8 cellular contexts compared by ENCODE assay signal in the genomic region with DNA sequence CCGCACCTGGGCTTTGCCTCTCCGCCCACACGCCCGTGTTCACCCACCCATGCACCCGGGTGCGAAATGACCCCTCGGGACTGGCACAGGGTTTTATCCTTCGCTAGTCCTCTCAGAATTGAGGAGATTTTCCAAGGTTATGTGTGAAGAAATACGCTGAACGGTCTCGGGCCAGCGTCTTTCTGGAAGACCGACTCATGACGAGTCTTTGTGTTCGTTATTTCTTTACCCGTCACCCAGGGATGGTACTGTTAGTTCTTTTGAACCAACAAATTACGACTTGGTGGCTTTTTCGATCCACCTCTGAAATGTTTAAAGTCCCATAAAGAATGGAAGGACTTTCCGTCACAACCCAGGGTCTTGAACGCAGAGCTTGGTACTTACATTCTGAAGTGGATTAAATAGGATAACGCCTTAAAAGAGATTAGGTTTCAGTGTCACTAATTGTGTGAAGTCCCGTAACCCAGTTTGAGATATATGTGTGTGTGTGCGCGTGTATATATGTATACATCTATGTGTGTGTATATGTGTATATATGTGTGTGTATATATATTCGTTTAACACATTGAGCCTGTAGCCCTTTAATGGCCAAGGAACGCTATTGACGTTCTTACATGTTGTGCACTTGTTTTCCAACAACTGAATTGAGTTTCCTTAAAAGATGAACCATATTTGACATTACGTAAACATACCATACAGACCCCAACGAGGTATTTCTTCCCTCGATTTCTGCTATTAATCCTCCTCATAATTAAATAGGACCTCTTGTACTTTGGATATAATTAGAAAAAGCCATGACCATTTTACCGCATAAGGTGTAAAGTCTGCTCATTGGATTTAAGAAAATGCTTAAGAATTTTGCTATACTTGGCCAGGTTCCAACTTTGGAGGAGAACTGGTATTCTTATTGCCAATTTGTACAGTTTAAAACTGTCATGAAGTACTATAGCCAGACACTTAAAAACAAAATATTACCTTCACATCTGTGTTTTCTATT. TPM values are rescaled to one million over a fixed set of nuclear protein-coding genes. Genes with fewer than 3 reads are reported as not detected.
DNase-seq lines count a peak whose midpoint lies in the region; ATAC-seq, FAIRE-seq and TF ChIP-seq lines count a peak whose summit lies in the region.

No MANE protein-coding gene starts in this region.

- peaks cover 25 to 44% (median 38%) of the 10 kb centered on the region in 3 donors for H3K4me1 ChIP-seq in pancreas

- ATAC-seq in CD4-positive, alpha-beta T cell (ENCODE audit: poor library complexity), result peak; percentile 4
- peak; percentile 0 for ATAC-seq in HG02852 (IDR thresholded peaks at IDR 0.05; ENCODE audit: unreplicated experiment)
- peak in 3 of 4 donors; percentile 7 to 12 (median 9) for ATAC-seq in pancreas
- no peak for ATAC-seq in GM19397 (IDR thresholded peaks at IDR 0.05; ENCODE audit: unreplicated experiment)
- no peak for ATAC-seq in GM18520 (IDR thresholded peaks at IDR 0.05; ENCODE audit: unreplicated experiment)

- FAIRE-seq in pancreas (lab: Jason Lieb, UNC), result no peak

- H3K27ac Mint-ChIP-seq in CD4-positive, alpha-beta T cell, result peak overlapping the region; percentile 98
- H3K27ac Mint-ChIP-seq in T-helper 2 cell treated with Interferon-gamma antibody and Interleukin-4, amounts not matched to agents 5 μg/mL and 100 μg/mL, for 36 hours, result peak overlapping the region; percentile 99

- peak overlapping the region; percentile 87 for H3K27ac ChIP-seq in CD4-positive, alpha-beta T cell (ENCODE audit: low read depth, low read length)
- peak overlapping the region; percentile 67 to 93 (median 81) for H3K27ac ChIP-seq in pancreas

- H3K36me3 ChIP-seq in pancreas, result no peaks in the 10 kb centered on the region

- no peaks in the 10 kb centered on the region for H3K27me3 Mint-ChIP-seq in CD4-positive, alpha-beta T cell
- H3K27me3 Mint-ChIP-seq in T-helper 2 cell treated with Interferon-gamma antibody and Interleukin-4, amounts not matched to agents 5 μg/mL and 100 μg/mL, for 36 hours (ENCODE audit: low read depth), result no peaks in the 10 kb centered on the region

- intact Hi-C loops in CD4-positive, alpha-beta T cell (cut with DNase I, micrococcal nuclease), result loop anchor here in 1 of 2 experiments (1.0 kb wide), 1 partner anchor 17 kb away; no protein-coding TSS in a partner anchor
- intact Hi-C loops in pancreas (cut with DNase I), result no loop called here

- peak overlapping the region; percentile 69 to 89 (median 84) for H3K4me3 ChIP-seq in pancreas

- DNase-seq in CD4-positive, alpha-beta T cell, result peak in 1 of 10 experiments; percentile 1
- no peak for DNase-seq in T-helper 2 cell treated with Interferon-gamma antibody and Interleukin-4, amounts not matched to agents 5 μg/mL and 100 μg/mL, for 36 hours (ENCODE audit: low spot score)
- peak; percentile 54 for DNase-seq in fibroblast of peridontal ligament (ENCODE audit: extremely low read depth)
- DNase-seq in pancreas, result no peak
- no peak for DNase-seq in stimulated activated CD4-positive, alpha-beta T cell treated with anti-CD3 and anti-CD28 coated beads, Interleukin-12 subunit alpha, Interleukin-12 subunit beta, amount 100 ng/mL, for 4 hours

- TF ChIP-seq CTCF in CD4-positive, alpha-beta T cell (IDR thresholded peaks at IDR 0.05), result no peak
- no peak for TF ChIP-seq CTCF in pancreas (IDR thresholded peaks at IDR 0.05)

- no peaks in the 10 kb centered on the region for H3K9me3 ChIP-seq in CD4-positive, alpha-beta T cell (ENCODE audit: control insufficient read depth, low read length)
- H3K9me3 ChIP-seq in pancreas, result no peaks in the 10 kb centered on the region

- no peaks in the 10 kb centered on the region for H3K9me3 Mint-ChIP-seq in CD4-positive, alpha-beta T cell
- no peaks in the 10 kb centered on the region for H3K9me3 Mint-ChIP-seq in T-helper 2 cell treated with Interferon-gamma antibody and Interleukin-4, amounts not matched to agents 5 μg/mL and 100 μg/mL, for 36 hours

- peaks cover 40% of the 10 kb centered on the region for H3K36me3 Mint-ChIP-seq in CD4-positive, alpha-beta T cell (ENCODE audit: low read depth)
- H3K36me3 Mint-ChIP-seq in T-helper 2 cell treated with Interferon-gamma antibody and Interleukin-4, amounts not matched to agents 5 μg/mL and 100 μg/mL, for 36 hours (ENCODE audit: low read depth), result peaks cover 13% of the 10 kb centered on the region

- H3K4me1 Mint-ChIP-seq in CD4-positive, alpha-beta T cell (ENCODE audit: low read depth), result peaks cover 87% of the 10 kb centered on the region
- peaks cover 65% of the 10 kb centered on the region for H3K4me1 Mint-ChIP-seq in T-helper 2 cell treated with Interferon-gamma antibody and Interleukin-4, amounts not matched to agents 5 μg/mL and 100 μg/mL, for 36 hours (ENCODE audit: low read depth)

- CTCF ChIA-PET in CD4-positive, alpha-beta T cell (lab: Charles Lee), result no interaction called here

- no peaks in the 10 kb centered on the region for H3K27me3 ChIP-seq in CD4-positive, alpha-beta T cell (ENCODE audit: control insufficient read depth, insufficient read depth, low read length)
- H3K27me3 ChIP-seq in pancreas, result no peaks in the 10 kb centered on the region

- WGBS in pancreas, 2 donors, result 1 to 2% methylated on average over 31 of the region's 31 CpGs

- POLR2A ChIA-PET in CD4-positive, alpha-beta T cell (lab: Charles Lee), result interaction anchor here (1.0 to 3.6 kb wide), 5 partner anchors 17 to 961 kb away, joined by 3 to 46 read pairs (median 5); a partner anchor contains a TSS

- H3K4me3 Mint-ChIP-seq in CD4-positive, alpha-beta T cell, result peak overlapping the region; percentile 99
- H3K4me3 Mint-ChIP-seq in T-helper 2 cell treated with Interferon-gamma antibody and Interleukin-4, amounts not matched to agents 5 μg/mL and 100 μg/mL, for 36 hours, result peak overlapping the region; percentile 99

RNA-seq across cellular contexts. Expression of a gene that starts 0.9 kb away (rescaled TPM):
- 100 to 1,000 TPM; 124 to 140 TPM for total RNA-seq in CD4-positive, alpha-beta T cell
- 10 to 100 TPM; 23.4 to 33.0 (median 30.4) TPM for total RNA-seq in pancreas
- polyA plus RNA-seq in pancreas, result 10 to 100 TPM; 31.2 to 33.2 TPM

Comparison
In these comparisons a context has a peak if more than half of its experiments do, and no peak if none do; other contexts are left out.
1. ATAC-seq: peak in CD4-positive, alpha-beta T cell (single experiment), HG02852 (single experiment) and pancreas (3 of 4); none in GM19397 (single experiment) and GM18520 (single experiment).